In the genomic region with DNA sequence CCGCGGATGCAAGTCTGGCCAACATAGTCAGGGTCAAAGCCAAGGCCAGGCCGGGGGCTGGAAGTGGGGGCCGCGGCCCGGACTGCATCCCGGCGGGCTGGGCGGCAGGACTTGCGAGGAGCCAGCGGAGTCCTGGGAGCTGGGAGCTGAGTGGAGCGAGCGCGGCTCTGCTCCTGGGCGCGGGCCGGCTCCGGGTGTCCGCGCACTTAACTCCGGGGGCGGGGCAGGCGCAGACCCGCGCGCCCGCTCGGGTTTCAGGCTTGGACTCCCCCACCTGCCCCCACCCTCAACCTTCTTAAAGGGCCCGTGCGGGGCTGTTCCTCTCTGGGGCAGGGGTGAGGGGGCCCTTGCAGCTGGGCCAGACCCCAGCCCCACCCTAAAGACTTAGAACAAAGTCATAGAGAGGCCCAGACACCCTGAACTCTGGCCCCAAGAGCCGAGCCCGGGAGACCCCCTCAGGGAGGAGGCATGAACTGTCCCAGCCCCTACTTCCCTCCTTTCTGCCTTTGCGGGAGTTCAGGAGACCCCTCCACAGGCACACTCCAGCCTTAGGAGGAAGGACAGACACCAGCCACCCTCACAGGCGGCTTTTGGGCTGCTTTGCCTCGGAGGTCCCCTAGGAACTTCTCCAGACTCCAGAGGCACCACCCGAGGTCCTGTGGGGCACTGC, we compare ENCODE assay signal across 9 cellular contexts. TPM values are rescaled to one million over a fixed set of nuclear protein-coding genes. Genes with fewer than 3 reads are reported as not detected.
DNase-seq lines count a peak whose midpoint lies in the region; ATAC-seq, FAIRE-seq and TF ChIP-seq lines count a peak whose summit lies in the region.
"Had no signal": no experiment of that assay in that cellular context is flagged by ENCODE, and none has a peak within 500 bp of the region (broad histone marks: within the 10 kb centered on the region; RNA-seq: fewer than 3 reads in every experiment).

A gene with protein sequence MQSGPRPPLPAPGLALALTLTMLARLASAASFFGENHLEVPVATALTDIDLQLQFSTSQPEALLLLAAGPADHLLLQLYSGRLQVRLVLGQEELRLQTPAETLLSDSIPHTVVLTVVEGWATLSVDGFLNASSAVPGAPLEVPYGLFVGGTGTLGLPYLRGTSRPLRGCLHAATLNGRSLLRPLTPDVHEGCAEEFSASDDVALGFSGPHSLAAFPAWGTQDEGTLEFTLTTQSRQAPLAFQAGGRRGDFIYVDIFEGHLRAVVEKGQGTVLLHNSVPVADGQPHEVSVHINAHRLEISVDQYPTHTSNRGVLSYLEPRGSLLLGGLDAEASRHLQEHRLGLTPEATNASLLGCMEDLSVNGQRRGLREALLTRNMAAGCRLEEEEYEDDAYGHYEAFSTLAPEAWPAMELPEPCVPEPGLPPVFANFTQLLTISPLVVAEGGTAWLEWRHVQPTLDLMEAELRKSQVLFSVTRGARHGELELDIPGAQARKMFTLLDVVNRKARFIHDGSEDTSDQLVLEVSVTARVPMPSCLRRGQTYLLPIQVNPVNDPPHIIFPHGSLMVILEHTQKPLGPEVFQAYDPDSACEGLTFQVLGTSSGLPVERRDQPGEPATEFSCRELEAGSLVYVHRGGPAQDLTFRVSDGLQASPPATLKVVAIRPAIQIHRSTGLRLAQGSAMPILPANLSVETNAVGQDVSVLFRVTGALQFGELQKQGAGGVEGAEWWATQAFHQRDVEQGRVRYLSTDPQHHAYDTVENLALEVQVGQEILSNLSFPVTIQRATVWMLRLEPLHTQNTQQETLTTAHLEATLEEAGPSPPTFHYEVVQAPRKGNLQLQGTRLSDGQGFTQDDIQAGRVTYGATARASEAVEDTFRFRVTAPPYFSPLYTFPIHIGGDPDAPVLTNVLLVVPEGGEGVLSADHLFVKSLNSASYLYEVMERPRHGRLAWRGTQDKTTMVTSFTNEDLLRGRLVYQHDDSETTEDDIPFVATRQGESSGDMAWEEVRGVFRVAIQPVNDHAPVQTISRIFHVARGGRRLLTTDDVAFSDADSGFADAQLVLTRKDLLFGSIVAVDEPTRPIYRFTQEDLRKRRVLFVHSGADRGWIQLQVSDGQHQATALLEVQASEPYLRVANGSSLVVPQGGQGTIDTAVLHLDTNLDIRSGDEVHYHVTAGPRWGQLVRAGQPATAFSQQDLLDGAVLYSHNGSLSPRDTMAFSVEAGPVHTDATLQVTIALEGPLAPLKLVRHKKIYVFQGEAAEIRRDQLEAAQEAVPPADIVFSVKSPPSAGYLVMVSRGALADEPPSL (N-terminal part only) (minus strand): TSS at position 181 of the 670 bp plus-strand sequence. CDS start 93 bp downstream, at position 88.

- intact Hi-C loops in kidney (cut with DNase I): no loop called here

- H3K9me3 Mint-ChIP-seq in nephron progenitor cell: no peaks in the 10 kb centered on the region
- no peaks in the 10 kb centered on the region for H3K9me3 Mint-ChIP-seq in natural killer cell treated with Interleukin-12 subunit alpha and Interleukin-12 subunit beta and Interleukin-15 and Interleukin-18, amount 100 ng/mL, for 72 hours

- H3K36me3 ChIP-seq in MG63 (no peaks in the 10 kb centered on the region; the same call in 1 of the 2 replicates), kidney (ENCODE audit: control insufficient read depth in 1 of 2, insufficient read depth in 2 of 2, low read length in 2 of 2) (no peaks in the 10 kb centered on the region)

- no peak for TF ChIP-seq CTCF in AG10803 (conservative IDR thresholded peaks at IDR 0.05; ENCODE audit: low read length)
- no peak for TF ChIP-seq CTCF in nephron progenitor cell (IDR thresholded peaks at IDR 0.05)
- TF ChIP-seq CTCF in kidney (IDR thresholded peaks at IDR 0.05; ENCODE audit: borderline replicate concordance, extremely low read depth, insufficient read depth): no peak

- H3K9ac ChIP-seq in kidney (ENCODE audit: low read length in 2 of 2): no peak within 1 kb of the TSS

- no peak for FAIRE-seq in kidney (lab: Jason Lieb, UNC)
- FAIRE-seq: frontal cortex had no signal

- peaks cover 2% of the 10 kb centered on the region for H3K27me3 Mint-ChIP-seq in nephron progenitor cell (ENCODE audit: low read depth, poor library complexity)
- H3K27me3 Mint-ChIP-seq in natural killer cell treated with Interleukin-12 subunit alpha and Interleukin-12 subunit beta and Interleukin-15 and Interleukin-18, amount 100 ng/mL, for 72 hours: peaks cover 8 to 9% of the 10 kb centered on the region in 2 donors

- H3K9me3 ChIP-seq in MG63: no peaks in the 10 kb centered on the region
- H3K9me3 ChIP-seq in kidney (ENCODE audit: control insufficient read depth in 1 of 2, low read length in 2 of 2): no peaks in the 10 kb centered on the region

- peak within 1 kb of the TSS; percentile 29 for H3K27ac Mint-ChIP-seq in nephron progenitor cell
- H3K27ac Mint-ChIP-seq in natural killer cell treated with Interleukin-12 subunit alpha and Interleukin-12 subunit beta and Interleukin-15 and Interleukin-18, amount 100 ng/mL, for 72 hours: no peak within 1 kb of the TSS

- H3K27ac ChIP-seq in kidney (ENCODE audit: low read depth in 2 of 2, low read length in 2 of 2): no peak within 1 kb of the TSS

- peaks cover 40% of the 10 kb centered on the region for H3K4me1 Mint-ChIP-seq in nephron progenitor cell
- no peaks in the 10 kb centered on the region for H3K4me1 Mint-ChIP-seq in natural killer cell treated with Interleukin-12 subunit alpha and Interleukin-12 subunit beta and Interleukin-15 and Interleukin-18, amount 100 ng/mL, for 72 hours (ENCODE audit: low read depth in 2 of 2)

- peak within 1 kb of the TSS; percentile 71 for H3K4me3 Mint-ChIP-seq in nephron progenitor cell
- no peak within 1 kb of the TSS for H3K4me3 Mint-ChIP-seq in natural killer cell treated with Interleukin-12 subunit alpha and Interleukin-12 subunit beta and Interleukin-15 and Interleukin-18, amount 100 ng/mL, for 72 hours

- H3K36me3 Mint-ChIP-seq in nephron progenitor cell (ENCODE audit: low read depth): no peaks in the 10 kb centered on the region
- no peaks in the 10 kb centered on the region for H3K36me3 Mint-ChIP-seq in natural killer cell treated with Interleukin-12 subunit alpha and Interleukin-12 subunit beta and Interleukin-15 and Interleukin-18, amount 100 ng/mL, for 72 hours

- H3K4me1 ChIP-seq in kidney (ENCODE audit: control insufficient read depth in 1 of 2, insufficient read depth in 1 of 2, low read depth in 1 of 2, low read length in 2 of 2): peaks cover 0 to 4% of the 10 kb centered on the region in 2 donors

- DNase-seq in AG10803 (ENCODE audit: low read depth): peak; percentile 72
- peak; percentile 79 for DNase-seq in MG63
- peak; percentile 64 for DNase-seq in fibroblast of gingiva (ENCODE audit: low read depth)
- DNase-seq in nephron progenitor cell: peak; percentile 81
- DNase-seq in stimulated activated naive CD4-positive, alpha-beta T cell (lab: John Stamatoyannopoulos, UW): no peak
- no peak for DNase-seq in natural killer cell treated with Interleukin-12 subunit alpha and Interleukin-12 subunit beta and Interleukin-15 and Interleukin-18, amount 100 ng/mL, for 72 hours (ENCODE audit: low spot score)
- DNase-seq in SW 1271 (lab: John Stamatoyannopoulos, UW): no peak
- DNase-seq in kidney: no peak

- H3K4me3 ChIP-seq in AG10803 (ENCODE audit: low read length): peak within 1 kb of the TSS; percentile 81
- peak within 1 kb of the TSS; percentile 72 for H3K4me3 ChIP-seq in MG63
- H3K4me3 ChIP-seq in kidney (ENCODE audit: low read length in 2 of 2): peak within 1 kb of the TSS in 1 of 2 donors; percentile 35

- ATAC-seq in natural killer cell treated with Interleukin-12 subunit alpha and Interleukin-12 subunit beta and Interleukin-15 and Interleukin-18, amount 100 ng/mL, for 72 hours: no peak

- no peaks in the 10 kb centered on the region for H3K27me3 ChIP-seq in MG63

RNA-seq across cellular contexts. Expression of the gene that starts here (rescaled TPM):
- 13.4 and 19.6 TPM in 2 replicates for total RNA-seq in MG63 (2014; rRNA removed; shearing (Covaris generic); ENCODE audit: low replicate concordance)
- not detected for total RNA-seq in natural killer cell treated with Interleukin-12 subunit alpha and Interleukin-12 subunit beta and Interleukin-15 and Interleukin-18, amount 100 ng/mL, for 72 hours
- total RNA-seq in kidney: 30.7 TPM
- polyA plus RNA-seq in kidney (ENCODE audit: insufficient read depth, low read depth, low replicate concordance): 4.4 TPM

Comparison
In these comparisons a context has a peak if more than half of its experiments do, and no peak if none do; other contexts are left out.
1. RNA of the gene that starts here (total RNA-seq): 30.7 TPM in kidney (single experiment) and 13.4 to 19.6 TPM in MG63; not detected in natural killer cell treated with Interleukin-12 subunit alpha and Interleukin-12 subunit beta and Interleukin-15 and Interleukin-18, amount 100 ng/mL, for 72 hours; every median in the first group is over 10 times any median in the second.
2. DNase-seq: peak in AG10803 (single experiment), MG63 (single experiment), fibroblast of gingiva (single experiment) and nephron progenitor cell (single experiment); none in stimulated activated naive CD4-positive, alpha-beta T cell (0 of 6), natural killer cell treated with Interleukin-12 subunit alpha and Interleukin-12 subunit beta and Interleukin-15 and Interleukin-18, amount 100 ng/mL, for 72 hours (single experiment), SW 1271 (0 of 2) and kidney (single experiment).